ENCODE assay signal across 19 cellular contexts in the genomic region with DNA sequence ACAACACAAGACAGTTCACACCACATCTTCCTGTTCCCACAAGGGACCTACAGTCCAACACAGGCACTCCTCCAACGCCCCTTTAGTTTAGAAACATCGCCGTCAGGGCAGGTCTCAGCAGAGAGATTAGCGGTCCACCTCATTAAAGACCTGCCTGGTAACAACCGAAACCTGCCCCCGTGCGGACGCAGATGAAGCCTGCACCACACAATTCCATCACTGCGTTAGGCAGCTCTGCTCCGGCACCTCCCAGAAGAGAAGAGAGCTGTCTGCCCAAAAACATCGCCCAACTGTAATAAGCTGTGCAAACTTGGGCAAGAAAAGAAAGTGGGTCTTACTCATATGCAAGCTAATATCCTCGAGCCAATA.
"Had no signal": no experiment of that assay in that cellular context is flagged by ENCODE, and none has a peak within 500 bp of the region (broad histone marks: within the 10 kb centered on the region; RNA-seq: fewer than 3 reads in every experiment).

No MANE protein-coding gene starts in this region.

- DNase-seq: activated CD4-positive, alpha-beta T cell treated with anti-CD3 and anti-CD28 coated beads, Interleukin-2, amount 10 ng/mL, durations not matched to agents 7 days and 5 days; activated CD4-positive, CD25-positive, alpha-beta regulatory T cell; activated effector memory CD4-positive, alpha-beta T cell treated with Interleukin-2 at 50 U/mL for 16 hours; activated T-cell treated with anti-CD3 and anti-CD28 coated beads for 4 hours; caudate nucleus; dermis blood vessel endothelial cell; foreskin keratinocyte; immature natural killer cell; naive thymus-derived CD8-positive, alpha-beta T cell; occipital lobe; psoas muscle; sigmoid colon; stimulated activated CD4-positive, alpha-beta T cell treated with anti-CD3 and anti-CD28 coated beads, Interleukin-2, amount 100 ng/mL, for 24 hours; stimulated activated naive CD4-positive, alpha-beta T cell; substantia nigra; T-helper 2 cell had no signal

- H3K4me3 ChIP-seq: psoas muscle, sigmoid colon, upper lobe of left lung had no signal

- ATAC-seq: esophagus mucosa; foreskin keratinocyte; naive thymus-derived CD8-positive, alpha-beta T cell; psoas muscle had no signal

- H3K27me3 ChIP-seq: foreskin keratinocyte, sigmoid colon, upper lobe of left lung had no signal

- H3K27ac ChIP-seq: foreskin keratinocyte, psoas muscle, sigmoid colon, upper lobe of left lung had no signal

- H3K27ac Mint-ChIP-seq: activated CD4-positive, alpha-beta T cell treated with anti-CD3 and anti-CD28 coated beads, Interleukin-2, amount 10 ng/mL, durations not matched to agents 7 days and 5 days; activated naive CD4-positive, alpha-beta T cell treated with anti-CD3 and anti-CD28 coated beads, Interleukin-2, amount 50 U/mL, for 24 hours had no signal

- H3K4me3 Mint-ChIP-seq: activated CD4-positive, alpha-beta T cell treated with anti-CD3 and anti-CD28 coated beads, Interleukin-2, amount 10 ng/mL, durations not matched to agents 7 days and 5 days; activated naive CD4-positive, alpha-beta T cell treated with anti-CD3 and anti-CD28 coated beads, Interleukin-2, amount 50 U/mL, for 24 hours; immature natural killer cell; naive thymus-derived CD8-positive, alpha-beta T cell had no signal

- H3K9me3 ChIP-seq: psoas muscle, sigmoid colon, upper lobe of left lung had no signal

- H3K27me3 Mint-ChIP-seq: activated CD4-positive, alpha-beta T cell treated with anti-CD3 and anti-CD28 coated beads, Interleukin-2, amount 10 ng/mL, durations not matched to agents 7 days and 5 days; activated naive CD4-positive, alpha-beta T cell treated with anti-CD3 and anti-CD28 coated beads, Interleukin-2, amount 50 U/mL, for 24 hours; naive thymus-derived CD8-positive, alpha-beta T cell had no signal

- H3K9me3 Mint-ChIP-seq: activated CD4-positive, alpha-beta T cell treated with anti-CD3 and anti-CD28 coated beads, Interleukin-2, amount 10 ng/mL, durations not matched to agents 7 days and 5 days; activated naive CD4-positive, alpha-beta T cell treated with anti-CD3 and anti-CD28 coated beads, Interleukin-2, amount 50 U/mL, for 24 hours; immature natural killer cell; naive thymus-derived CD8-positive, alpha-beta T cell had no signal
